ENCODE assay signal across 8 cellular contexts in the genomic region with DNA sequence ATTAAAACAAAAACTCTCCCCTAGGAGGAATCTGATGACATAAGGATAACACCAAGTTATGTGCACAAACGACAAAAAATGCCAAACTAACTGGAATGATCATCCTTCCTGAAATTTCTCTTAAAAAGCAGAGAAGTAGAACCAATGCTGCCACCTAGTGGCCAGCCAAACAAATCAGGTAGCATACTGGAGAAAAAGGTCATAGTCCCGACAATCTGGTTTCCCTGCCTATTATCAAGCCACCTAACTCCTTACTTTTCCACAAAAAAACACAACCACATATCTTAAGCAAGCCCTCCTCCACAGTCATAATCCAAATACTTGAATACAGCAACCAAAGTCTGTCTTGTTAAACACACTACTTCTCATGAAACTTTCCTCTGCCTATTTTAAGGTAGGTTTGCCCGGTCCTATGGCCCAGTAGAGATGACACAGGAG. TPM values are rescaled to one million over a fixed set of nuclear protein-coding genes. Genes with fewer than 3 reads are reported as not detected.
A peak's percentile ranks its signal among the peaks of the same experiment; 100 is the strongest.
DNase-seq lines count a peak whose midpoint lies in the region; ATAC-seq and TF ChIP-seq lines count a peak whose summit lies in the region.

No MANE protein-coding gene starts in this region.

- peaks cover 23 to 32% (median 27%) of the 10 kb centered on the region in 3 donors for H3K4me1 Mint-ChIP-seq in CD8-positive, alpha-beta memory T cell
- peaks cover 33% of the 10 kb centered on the region for H3K4me1 Mint-ChIP-seq in activated T-cell treated with anti-CD3 and anti-CD28 coated beads, Interleukin-2, amount 50 U/mL, for 24 hours (ENCODE audit: low read depth)

- H3F3A ChIP-seq in PC-3 (ENCODE audit: low read length, unreplicated experiment), result no peaks in the 10 kb centered on the region

- no peak for TF ChIP-seq EP300 in tibial nerve (IDR thresholded peaks at IDR 0.05)

- CTCF ChIA-PET in CD8-positive, alpha-beta memory T cell (lab: Charles Lee), result interaction anchor here (1.4 kb wide), 1 partner anchor 14 kb away, joined by 5 read pairs; a partner anchor contains a TSS
- CTCF ChIA-PET in PC-3 (lab: Charles Lee), result no interaction called here

- peak overlapping the region in 6 of 8 donors; percentile 14 to 79 (median 36) for H3K27ac Mint-ChIP-seq in CD8-positive, alpha-beta memory T cell
- peak overlapping the region; percentile 39 for H3K27ac Mint-ChIP-seq in activated T-cell treated with anti-CD3 and anti-CD28 coated beads, Interleukin-2, amount 50 U/mL, for 24 hours

- H3K27me3 Mint-ChIP-seq in CD8-positive, alpha-beta memory T cell, result no peaks in the 10 kb centered on the region
- no peaks in the 10 kb centered on the region for H3K27me3 Mint-ChIP-seq in activated T-cell treated with anti-CD3 and anti-CD28 coated beads, Interleukin-2, amount 50 U/mL, for 24 hours

- H3K4me3 Mint-ChIP-seq in CD8-positive, alpha-beta memory T cell, result peak overlapping the region in 1 of 7 donors; percentile 26
- no peak overlapping the region for H3K4me3 Mint-ChIP-seq in activated T-cell treated with anti-CD3 and anti-CD28 coated beads, Interleukin-2, amount 50 U/mL, for 24 hours

- H3K79me2 ChIP-seq in PC-3 (ENCODE audit: low read length) (peaks cover 13% of the 10 kb centered on the region), osteoblast (ENCODE audit: insufficient read depth, low read length) (no peaks in the 10 kb centered on the region)

- H3K27ac ChIP-seq in CD8-positive, alpha-beta memory T cell (ENCODE audit: low read depth, low read length), result no peak overlapping the region
- H3K27ac ChIP-seq in PC-3 (ENCODE audit: low read length) (no peak overlapping the region), osteoblast (ENCODE audit: low read depth, low read length) (no peak overlapping the region), tibial nerve (no peak overlapping the region)

- H3K4me1 ChIP-seq in CD8-positive, alpha-beta memory T cell (ENCODE audit: insufficient read depth, low read length), result peaks cover 14% of the 10 kb centered on the region
- H3K4me1 ChIP-seq in PC-3 (ENCODE audit: insufficient read depth, low read length) (peaks cover 10% of the 10 kb centered on the region), osteoblast (ENCODE audit: insufficient read depth, low read length) (peaks cover 5% of the 10 kb centered on the region), tibial nerve (peaks cover 0 to 20% (median 5%) of the 10 kb centered on the region in 4 donors)

- peak; percentile 47 to 71 (median 58) for DNase-seq in CD8-positive, alpha-beta memory T cell
- peak; percentile 64 for DNase-seq in HT1080 (ENCODE audit: low read depth)
- peak; percentile 81 for DNase-seq in PC-3
- DNase-seq in activated T-cell treated with anti-CD3 and anti-CD28 coated beads, Interleukin-2, amount 50 U/mL, for 24 hours, result peak; percentile 61
- peak; percentile 91 for DNase-seq in fibroblast of the aortic adventitia (ENCODE audit: low read depth)
- DNase-seq in osteoblast (ENCODE audit: insufficient read length, low spot score, missing footprints), result no peak
- DNase-seq in tibial nerve (ENCODE audit: low spot score in 2 of 2), result peak; percentile 74 to 76

- no peaks in the 10 kb centered on the region for H3K9me3 ChIP-seq in CD8-positive, alpha-beta memory T cell (ENCODE audit: low read length)
- H3K9me3 ChIP-seq in PC-3 (ENCODE audit: low read length) (no peaks in the 10 kb centered on the region), osteoblast (ENCODE audit: low read depth, low read length) (no peaks in the 10 kb centered on the region), tibial nerve (no peaks in the 10 kb centered on the region)

- intact Hi-C loops in PC-3 (cut with micrococcal nuclease), result loop anchor here (1.0 to 2.0 kb wide), 3 partner anchors 38 to 172 kb away; no protein-coding TSS in a partner anchor

- no peak overlapping the region for H3K4me2 ChIP-seq in PC-3 (ENCODE audit: low read length)
- no peak overlapping the region for H3K4me2 ChIP-seq in osteoblast (ENCODE audit: insufficient read depth, low read length)

- BruUV-seq in PC-3 (replicated peaks; lab: Mats Ljungman, UMichigan), result no TSS peak

- H3K36me3 Mint-ChIP-seq in CD8-positive, alpha-beta memory T cell, result peaks cover 9 to 85% (median 16%) of the 10 kb centered on the region in 3 donors
- peaks cover 96% of the 10 kb centered on the region for H3K36me3 Mint-ChIP-seq in activated T-cell treated with anti-CD3 and anti-CD28 coated beads, Interleukin-2, amount 50 U/mL, for 24 hours (ENCODE audit: low read depth)

- TF ChIP-seq CTCF in PC-3 (conservative IDR thresholded peaks at IDR 0.05; ENCODE audit: low read depth, low read length) (peak; percentile 90), fibroblast of the aortic adventitia (IDR thresholded peaks at IDR 0.05; ENCODE audit: insufficient read depth, low read length) (peak; percentile 78), osteoblast (IDR thresholded peaks at IDR 0.05; ENCODE audit: extremely low read depth, low read depth, low read length) (peak; percentile 88), tibial nerve (IDR thresholded peaks at IDR 0.05) (peak; percentile 72 to 89 (median 75))

- POLR2A ChIA-PET in CD8-positive, alpha-beta memory T cell (lab: Charles Lee), result no interaction called here
- POLR2A ChIA-PET in PC-3 (lab: Charles Lee; ENCODE audit: unreplicated experiment), result no interaction called here

- no peaks in the 10 kb centered on the region for H3K9me2 ChIP-seq in PC-3 (replicated peaks; ENCODE audit: low read length)

- TF ChIP-seq POLR2A in tibial nerve (IDR thresholded peaks at IDR 0.05), result no peak

- H4K20me1 ChIP-seq in PC-3 (ENCODE audit: low read length), result no peaks in the 10 kb centered on the region
- H4K20me1 ChIP-seq in osteoblast (ENCODE audit: insufficient read depth, low read length), result no peaks in the 10 kb centered on the region

- WGBS in tibial nerve, 2 donors, result 27 to 29% methylated on average over 3 of the region's 3 CpGs

- no peak overlapping the region for H3K4me3 ChIP-seq in CD8-positive, alpha-beta memory T cell (ENCODE audit: low read length)
- H3K4me3 ChIP-seq in PC-3 (ENCODE audit: low read length) (no peak overlapping the region), fibroblast of the aortic adventitia (ENCODE audit: low read depth, low read length) (no peak overlapping the region), osteoblast (ENCODE audit: insufficient read depth, low read length) (no peak overlapping the region), tibial nerve (no peak overlapping the region)

- H3K27me3 ChIP-seq in CD8-positive, alpha-beta memory T cell (ENCODE audit: insufficient read depth, low read length, poor library complexity, severe bottlenecking), result no peaks in the 10 kb centered on the region
- H3K27me3 ChIP-seq in PC-3 (ENCODE audit: low read length) (no peaks in the 10 kb centered on the region), osteoblast (ENCODE audit: insufficient read depth, low read length) (no peaks in the 10 kb centered on the region), tibial nerve (no peaks in the 10 kb centered on the region)

- no peak overlapping the region for H3K9ac ChIP-seq in PC-3 (ENCODE audit: low read length)

- peaks cover 50% of the 10 kb centered on the region for H3K36me3 ChIP-seq in CD8-positive, alpha-beta memory T cell (ENCODE audit: insufficient read depth, low read length)
- H3K36me3 ChIP-seq in PC-3 (ENCODE audit: low read depth, low read length) (peaks cover 3% of the 10 kb centered on the region; the same call in 1 of the 2 replicates), osteoblast (ENCODE audit: insufficient read depth, low read length) (peaks cover 2% of the 10 kb centered on the region), tibial nerve (peaks cover 0 to 71% (median 0%) of the 10 kb centered on the region in 3 donors)

- 0 out of 2 replicates have a peak overlapping the region, but pooled peaks have one; percentile 15 for H2AFZ ChIP-seq in PC-3 (ENCODE audit: low read length)
- no peak overlapping the region for H2AFZ ChIP-seq in osteoblast (ENCODE audit: low read length)

- ATAC-seq in PC-3, result peak; percentile 23
- no peak for ATAC-seq in HG03520 (IDR thresholded peaks at IDR 0.05; ENCODE audit: unreplicated experiment)

- H3K9me3 Mint-ChIP-seq in CD8-positive, alpha-beta memory T cell, result no peaks in the 10 kb centered on the region
- no peaks in the 10 kb centered on the region for H3K9me3 Mint-ChIP-seq in activated T-cell treated with anti-CD3 and anti-CD28 coated beads, Interleukin-2, amount 50 U/mL, for 24 hours

RNA-seq across cellular contexts. Expression of a gene that starts 5.3 kb away (rescaled TPM):
- 10 to 100 TPM; 41.9 to 42.9 TPM for total RNA-seq in CD8-positive, alpha-beta memory T cell
- 51.1 TPM for polyA plus RNA-seq in CD8-positive, alpha-beta memory T cell
- total RNA-seq in HT1080 (2014; rRNA removed; shearing (Covaris generic)), result 19.0 and 25.5 TPM in 2 replicates
- polyA plus RNA-seq in HT1080 (2015; cell fraction: cytosol; rRNA removed), result 35.3 and 39.3 TPM in 2 replicates
- 25.1 and 26.6 TPM in 2 replicates for polyA plus RNA-seq in HT1080 (2015; cell fraction: nucleus; rRNA removed)
- total RNA-seq in PC-3 (2014; rRNA removed), result 11.2 and 12.1 TPM in 2 replicates
- total RNA-seq in fibroblast of the aortic adventitia (ENCODE audit: low replicate concordance), result 4.6 and 10.8 TPM in 2 replicates
- 7.2 and 7.7 TPM in 2 replicates for total RNA-seq in osteoblast
- total RNA-seq in tibial nerve, result 10 to 100 TPM; 12.3 to 25.6 (median 17.3) TPM

RNA-seq across cellular contexts. Expression of a gene that starts 5.9 kb away (rescaled TPM):
- total RNA-seq in CD8-positive, alpha-beta memory T cell, result 10 to 100 TPM; 34.5 to 34.9 TPM
- 26.3 TPM for polyA plus RNA-seq in CD8-positive, alpha-beta memory T cell
- 7.9 and 11.8 TPM in 2 replicates for total RNA-seq in HT1080 (2014; rRNA removed; shearing (Covaris generic))
- 17.9 and 18.7 TPM in 2 replicates for polyA plus RNA-seq in HT1080 (2015; cell fraction: cytosol; rRNA removed)
- 30.0 and 32.7 TPM in 2 replicates for polyA plus RNA-seq in HT1080 (2015; cell fraction: nucleus; rRNA removed)
- 31.7 and 32.9 TPM in 2 replicates for total RNA-seq in PC-3 (2014; rRNA removed)
- total RNA-seq in fibroblast of the aortic adventitia (ENCODE audit: low replicate concordance), result 6.3 and 14.2 TPM in 2 replicates
- total RNA-seq in osteoblast, result 8.0 and 9.4 TPM in 2 replicates
- 10 to 100 TPM; 11.2 to 32.7 (median 16.0) TPM for total RNA-seq in tibial nerve

RNA-seq across cellular contexts. Expression of a gene that starts 13.9 kb away (rescaled TPM):
- total RNA-seq in CD8-positive, alpha-beta memory T cell, result not detected
- not detected for polyA plus RNA-seq in CD8-positive, alpha-beta memory T cell
- not detected in 2 replicates for total RNA-seq in HT1080 (2014; rRNA removed; shearing (Covaris generic))
- not detected in 2 replicates for polyA plus RNA-seq in HT1080 (2015; cell fraction: cytosol; rRNA removed)
- not detected in 2 replicates for polyA plus RNA-seq in HT1080 (2015; cell fraction: nucleus; rRNA removed)
- total RNA-seq in PC-3 (2014; rRNA removed) (not detected in 2 replicates), fibroblast of the aortic adventitia (ENCODE audit: low replicate concordance) (0.16 TPM in 1 of 2 replicates, not detected in the other), osteoblast (not detected in 2 replicates), tibial nerve (not detected)

RNA-seq across cellular contexts. Expression of a gene that starts 24.6 kb away (rescaled TPM):
- not detected for total RNA-seq in CD8-positive, alpha-beta memory T cell
- polyA plus RNA-seq in CD8-positive, alpha-beta memory T cell, result not detected
- total RNA-seq in HT1080 (2014; rRNA removed; shearing (Covaris generic)), result 0.34 and 0.43 TPM in 2 replicates
- not detected in 2 replicates for polyA plus RNA-seq in HT1080 (2015; cell fraction: cytosol; rRNA removed)
- 0.15 TPM in 1 of 2 replicates, not detected in the other for polyA plus RNA-seq in HT1080 (2015; cell fraction: nucleus; rRNA removed)
- total RNA-seq in PC-3 (2014; rRNA removed) (not detected in 2 replicates), fibroblast of the aortic adventitia (ENCODE audit: low replicate concordance) (not detected in 2 replicates), osteoblast (not detected in 2 replicates), tibial nerve (not detected)

RNA-seq across cellular contexts. Expression of a gene that starts 27.9 kb away (rescaled TPM):
- 1 to 10 TPM; 1.1 to 1.8 TPM for total RNA-seq in CD8-positive, alpha-beta memory T cell
- polyA plus RNA-seq in CD8-positive, alpha-beta memory T cell, result 0.40 TPM
- 0.16 and 0.37 TPM in 2 replicates for total RNA-seq in HT1080 (2014; rRNA removed; shearing (Covaris generic))
- 0.14 and 0.45 TPM in 2 replicates for polyA plus RNA-seq in HT1080 (2015; cell fraction: cytosol; rRNA removed)
- 0.71 and 3.0 TPM in 2 replicates for polyA plus RNA-seq in HT1080 (2015; cell fraction: nucleus; rRNA removed)
- total RNA-seq in PC-3 (2014; rRNA removed), result 0.58 and 1.4 TPM in 2 replicates
- 0.74 TPM in 1 of 2 replicates, not detected in the other for total RNA-seq in fibroblast of the aortic adventitia (ENCODE audit: low replicate concordance)
- total RNA-seq in osteoblast, result under 0.01 TPM in 1 of 2 replicates, not detected in the other
- 1 to 10 TPM in 3 of 4 donors, under 1 TPM in 1; 0.90 to 7.6 (median 1.5) TPM for total RNA-seq in tibial nerve
